1 cellular context compared by ENCODE assay signal in genomic region chr17:76496464-76496863, GRCh38.
TF ChIP-seq lines count a peak whose summit lies in the region.

No MANE protein-coding gene starts in this region.

TF ChIP-seq in IMR-90, 13 proteins besides CTCF, POLR2A, EP300 and RAD21:
- TF ChIP-seq ELK1 (IDR thresholded peaks at IDR 0.05; ENCODE audit: borderline replicate concordance, low read depth, low read length) (no peak), BHLHE40 (IDR thresholded peaks at IDR 0.05; ENCODE audit: low read depth, low read length) (no peak), MAZ (IDR thresholded peaks at IDR 0.05; ENCODE audit: borderline replicate concordance, low read depth, low read length) (no peak), CEBPB (IDR thresholded peaks at IDR 0.05; ENCODE audit: low read depth, low read length) (no peak), NFE2L2 (IDR thresholded peaks at IDR 0.05; ENCODE audit: low read depth, low read length) (no peak)
